2 cellular contexts compared by ENCODE assay signal in the genomic region with DNA sequence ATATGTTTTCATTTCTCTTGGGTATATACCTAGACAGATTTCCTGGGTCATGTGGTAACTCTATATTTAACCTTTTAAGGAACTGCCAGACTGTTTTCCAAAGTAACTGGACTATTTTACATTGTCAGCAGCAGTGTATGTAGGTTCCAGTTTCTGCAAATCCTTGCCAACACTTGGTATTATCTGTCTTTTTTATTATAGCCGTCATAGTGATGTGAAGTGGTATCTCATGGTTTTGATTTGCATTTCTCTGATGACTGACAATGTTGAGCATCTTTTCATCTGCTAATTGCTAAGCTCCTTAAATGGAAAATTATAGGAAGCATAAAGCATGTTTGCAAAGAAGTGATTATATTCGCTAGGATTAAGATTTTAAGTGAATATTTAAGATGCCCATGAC.
TF ChIP-seq lines count a peak whose summit lies in the region.

No MANE protein-coding gene starts in this region.

TF ChIP-seq in A549, 52 proteins besides CTCF, POLR2A, EP300 and RAD21:
- no peak for TF ChIP-seq HOXB13 (CRISPR knock-in tag; IDR thresholded peaks at IDR 0.05; ENCODE audit: low read depth)
- TF ChIP-seq ZFP36 (IDR thresholded peaks at IDR 0.05; ENCODE audit: borderline replicate concordance, partially characterized antibody) = peak; percentile 29

TF ChIP-seq in K562, 482 proteins besides CTCF, POLR2A, EP300 and RAD21 (continued from another document):
- peak; percentile 60 for TF ChIP-seq RBM25 (IDR thresholded peaks at IDR 0.05; ENCODE audit: low read depth, low read length, severe bottlenecking)
